In genomic region chr4:133903029-133903428, GRCh38 we compare ENCODE assay signal across 38 cellular contexts.
"Had no signal": no experiment of that assay in that cellular context is flagged by ENCODE, and none has a peak within 500 bp of the region (broad histone marks: within the 10 kb centered on the region; RNA-seq: fewer than 3 reads in every experiment).

No MANE protein-coding gene starts in this region.

- H3K27me3 Mint-ChIP-seq: activated naive CD4-positive, alpha-beta T cell treated with anti-CD3 and anti-CD28 coated beads, Interleukin-2, amount 10 ng/mL, durations not matched to agents 7 days and 5 days; activated naive CD4-positive, alpha-beta T cell treated with anti-CD3 and anti-CD28 coated beads, Interleukin-2, amount 50 U/mL, for 24 hours; activated naive CD8-positive, alpha-beta T cell; activated naive CD8-positive, alpha-beta T cell treated with anti-CD3 and anti-CD28 coated beads for 36 hours; activated naive CD8-positive, alpha-beta T cell treated with anti-CD3 and anti-CD28 coated beads, Interleukin-2, amount 10 ng/mL, durations not matched to agents 7 days and 5 days; activated naive CD8-positive, alpha-beta T cell treated with anti-CD3 and anti-CD28 coated beads, Interleukin-2, amount 50 U/mL, for 24 hours; activated T-cell treated with anti-CD3 and anti-CD28 coated beads, Interleukin-2, amount 50 U/mL, for 24 hours; activated T-helper 17 cell treated with anti-CD3 and anti-CD28 coated beads, Interleukin-2, amount 50 U/mL, for 72 hours; brain; central memory CD8-positive, alpha-beta T cell had no signal

- H3K27ac ChIP-seq: adrenal gland, ascending aorta, body of pancreas, brain microvascular endothelial cell, breast epithelium, cardiac muscle cell had no signal

- H3K4me1 ChIP-seq: adrenal gland, ascending aorta, body of pancreas, breast epithelium had no signal

- H3K36me3 ChIP-seq: adrenal gland, ascending aorta, brain microvascular endothelial cell, breast epithelium, cardiac muscle cell had no signal

- H3K9me3 Mint-ChIP-seq: activated T-helper 1 cell treated with anti-CD3 and anti-CD28 coated beads, Interleukin-12 subunit alpha, Interleukin-12 subunit beta, Interleukin-2, Interleukin-4 antibody, amounts not matched to agents 30 ng/mL and 10 ng/mL and 1 ng/mL, durations not matched to agents 14 hours and 24 hours and 36 hours had no signal

- H3K9me3 ChIP-seq: adrenal gland, ascending aorta, body of pancreas, breast epithelium had no signal

- ATAC-seq: activated naive CD4-positive, alpha-beta T cell treated with anti-CD3 and anti-CD28 coated beads, Interleukin-2, amount 50 U/mL, for 72 hours; activated naive CD8-positive, alpha-beta T cell treated with anti-CD3 and anti-CD28 coated beads, Interleukin-2, amount 50 U/mL, for 24 hours; activated T-cell treated with anti-CD3 and anti-CD28 coated beads, Interleukin-2, amount 50 U/mL, for 4 hours; activated T-cell treated with anti-CD3 and anti-CD28 coated beads, Interleukin-2, amount 50 U/mL, for 72 hours; activated T-helper 17 cell treated with anti-CD3 and anti-CD28 coated beads, Interleukin-2, amount 50 U/mL, for 72 hours; body of pancreas had no signal

- H3K36me3 Mint-ChIP-seq: activated naive CD4-positive, alpha-beta T cell treated with anti-CD3 and anti-CD28 coated beads, Interleukin-2, amount 10 ng/mL, durations not matched to agents 7 days and 5 days; activated naive CD4-positive, alpha-beta T cell treated with anti-CD3 and anti-CD28 coated beads, Interleukin-2, amount 50 U/mL, for 24 hours; activated naive CD4-positive, alpha-beta T cell treated with anti-CD3 and anti-CD28 coated beads, Interleukin-2, amount 50 U/mL, for 72 hours; activated naive CD8-positive, alpha-beta T cell; activated naive CD8-positive, alpha-beta T cell treated with anti-CD3 and anti-CD28 coated beads for 36 hours; activated naive CD8-positive, alpha-beta T cell treated with anti-CD3 and anti-CD28 coated beads, Interleukin-2, amount 10 ng/mL, durations not matched to agents 7 days and 5 days; brain had no signal

- H3K4me3 Mint-ChIP-seq: activated naive CD4-positive, alpha-beta T cell treated with anti-CD3 and anti-CD28 coated beads for 36 hours; activated naive CD4-positive, alpha-beta T cell treated with anti-CD3 and anti-CD28 coated beads, Interleukin-2, amount 10 ng/mL, durations not matched to agents 7 days and 5 days; activated naive CD4-positive, alpha-beta T cell treated with anti-CD3 and anti-CD28 coated beads, Interleukin-2, amount 50 U/mL, for 24 hours; activated naive CD8-positive, alpha-beta T cell; activated naive CD8-positive, alpha-beta T cell treated with anti-CD3 and anti-CD28 coated beads for 36 hours; activated naive CD8-positive, alpha-beta T cell treated with anti-CD3 and anti-CD28 coated beads, Interleukin-2, amount 10 ng/mL, durations not matched to agents 7 days and 5 days; activated naive CD8-positive, alpha-beta T cell treated with anti-CD3 and anti-CD28 coated beads, Interleukin-2, amount 50 U/mL, for 24 hours; activated T-cell treated with anti-CD3 and anti-CD28 coated beads, Interleukin-2, amount 50 U/mL, for 24 hours; activated T-cell treated with anti-CD3 and anti-CD28 coated beads, Interleukin-2, amount 50 U/mL, for 4 hours; activated T-cell treated with anti-CD3 and anti-CD28 coated beads, Interleukin-2, amount 50 U/mL, for 72 hours; activated T-helper 1 cell treated with anti-CD3 and anti-CD28 coated beads, Interleukin-12 subunit alpha, Interleukin-12 subunit beta, Interleukin-2, Interleukin-4 antibody, amounts not matched to agents 30 ng/mL and 10 ng/mL and 1 ng/mL, durations not matched to agents 14 hours and 24 hours and 36 hours; activated T-helper 17 cell treated with anti-CD3 and anti-CD28 coated beads, Interleukin-2, amount 50 U/mL, for 72 hours; brain; central memory CD8-positive, alpha-beta T cell had no signal

- DNase-seq: activated effector memory CD4-positive, alpha-beta T cell treated with anti-CD3 and anti-CD28 coated beads, Interleukin-2, amount 50 U/mL, for 16 hours; activated effector memory CD4-positive, alpha-beta T cell treated with Interleukin-2 at 50 U/mL for 16 hours; activated gamma-delta T cell; activated gamma-delta T cell treated with Interleukin-2 at 50 U/mL for 16 hours; activated naive CD4-positive, alpha-beta T cell; activated naive CD4-positive, alpha-beta T cell treated with anti-CD3 and anti-CD28 coated beads for 36 hours; activated naive CD4-positive, alpha-beta T cell treated with anti-CD3 and anti-CD28 coated beads, Interleukin-2, amount 10 ng/mL, durations not matched to agents 7 days and 5 days; activated naive CD4-positive, alpha-beta T cell treated with anti-CD3 and anti-CD28 coated beads, Interleukin-2, amount 50 U/mL, for 16 hours; activated naive CD4-positive, alpha-beta T cell treated with Interleukin-2 at 50 U/mL for 16 hours; activated naive CD8-positive, alpha-beta T cell treated with anti-CD3 and anti-CD28 coated beads for 36 hours; activated naive CD8-positive, alpha-beta T cell treated with anti-CD3 and anti-CD28 coated beads, Interleukin-2, amount 10 ng/mL, durations not matched to agents 7 days and 5 days; activated naive CD8-positive, alpha-beta T cell treated with anti-CD3 and anti-CD28 coated beads, Interleukin-2, amount 50 U/mL, for 24 hours; activated T-cell treated with anti-CD3 and anti-CD28 coated beads for 4 hours; activated T-cell treated with anti-CD3 and anti-CD28 coated beads, Interleukin-2, amount 50 U/mL, for 1 hour; activated T-cell treated with anti-CD3 and anti-CD28 coated beads, Interleukin-2, amount 50 U/mL, for 24 hours; activated T-cell treated with anti-CD3 and anti-CD28 coated beads, Interleukin-2, amount 50 U/mL, for 4 hours; activated T-cell treated with anti-CD3 and anti-CD28 coated beads, Interleukin-2, amount 50 U/mL, for 48 hours; activated T-cell treated with anti-CD3 and anti-CD28 coated beads, Interleukin-2, amount 50 U/mL, for 72 hours; adrenal gland; amniotic stem cell; amygdala; anterior cingulate cortex; aorta; body of pancreas; brain microvascular endothelial cell; central memory CD4-positive, alpha-beta T cell; cerebellar nuclear complex had no signal

- H3K4me3 ChIP-seq: adrenal gland, ascending aorta, body of pancreas, breast epithelium, cardiac muscle cell had no signal

- H3K27me3 ChIP-seq: adrenal gland, ascending aorta, body of pancreas, brain microvascular endothelial cell, breast epithelium, cardiac muscle cell had no signal

- H3K27ac Mint-ChIP-seq: activated naive CD4-positive, alpha-beta T cell treated with anti-CD3 and anti-CD28 coated beads for 36 hours; activated naive CD4-positive, alpha-beta T cell treated with anti-CD3 and anti-CD28 coated beads, Interleukin-2, amount 10 ng/mL, durations not matched to agents 7 days and 5 days; activated naive CD4-positive, alpha-beta T cell treated with anti-CD3 and anti-CD28 coated beads, Interleukin-2, amount 50 U/mL, for 24 hours; activated naive CD4-positive, alpha-beta T cell treated with anti-CD3 and anti-CD28 coated beads, Interleukin-2, amount 50 U/mL, for 72 hours; activated naive CD8-positive, alpha-beta T cell; activated naive CD8-positive, alpha-beta T cell treated with anti-CD3 and anti-CD28 coated beads for 36 hours; activated naive CD8-positive, alpha-beta T cell treated with anti-CD3 and anti-CD28 coated beads, Interleukin-2, amount 10 ng/mL, durations not matched to agents 7 days and 5 days; activated naive CD8-positive, alpha-beta T cell treated with anti-CD3 and anti-CD28 coated beads, Interleukin-2, amount 50 U/mL, for 24 hours; activated T-cell treated with anti-CD3 and anti-CD28 coated beads, Interleukin-2, amount 50 U/mL, for 24 hours; activated T-cell treated with anti-CD3 and anti-CD28 coated beads, Interleukin-2, amount 50 U/mL, for 72 hours; activated T-helper 1 cell treated with anti-CD3 and anti-CD28 coated beads, Interleukin-12 subunit alpha, Interleukin-12 subunit beta, Interleukin-2, Interleukin-4 antibody, amounts not matched to agents 30 ng/mL and 10 ng/mL and 1 ng/mL, durations not matched to agents 14 hours and 24 hours and 36 hours; activated T-helper 17 cell treated with anti-CD3 and anti-CD28 coated beads, Interleukin-2, amount 50 U/mL, for 72 hours; activated T-helper 2 cell treated with anti-CD3 and anti-CD28 coated beads, Interferon-gamma antibody, Interleukin-2, Interleukin-4, amounts not matched to agents 10 μg/mL and 5 μg/mL and 100 μg/mL, durations not matched to agents 14 hours and 24 hours and 36 hours; brain had no signal

- H3K4me1 Mint-ChIP-seq: activated naive CD4-positive, alpha-beta T cell treated with anti-CD3 and anti-CD28 coated beads, Interleukin-2, amount 10 ng/mL, durations not matched to agents 7 days and 5 days; activated naive CD4-positive, alpha-beta T cell treated with anti-CD3 and anti-CD28 coated beads, Interleukin-2, amount 50 U/mL, for 24 hours; activated naive CD8-positive, alpha-beta T cell treated with anti-CD3 and anti-CD28 coated beads for 36 hours; activated naive CD8-positive, alpha-beta T cell treated with anti-CD3 and anti-CD28 coated beads, Interleukin-2, amount 10 ng/mL, durations not matched to agents 7 days and 5 days; activated naive CD8-positive, alpha-beta T cell treated with anti-CD3 and anti-CD28 coated beads, Interleukin-2, amount 50 U/mL, for 24 hours; activated T-helper 17 cell treated with anti-CD3 and anti-CD28 coated beads, Interleukin-2, amount 50 U/mL, for 72 hours; central memory CD8-positive, alpha-beta T cell had no signal
